Comparison of ENCODE assay signal across 8 cellular contexts in genomic region chr21:5022748-5023147, GRCh38.
DNase-seq lines count a peak whose midpoint lies in the region; ATAC-seq and TF ChIP-seq lines count a peak whose summit lies in the region.
"Not testable (repeated sequence)": the region's sequence is repeated elsewhere in the genome, so short reads cannot be mapped to it uniquely, and the experiment has no call there.

No MANE protein-coding gene starts in this region.

- H3K4me3 Mint-ChIP-seq in WTC11, result not testable (repeated sequence)

- not testable (repeated sequence) for H3K4me3 ChIP-seq in HCT116 (replicated peaks in 1 of 2; ENCODE audit: low read depth in 1 of 2, low read length in 2 of 2); gastroesophageal sphincter; right cardiac atrium (ENCODE audit: low read length); mucosa of descending colon; upper lobe of right lung

- not testable (repeated sequence) for H3K36me3 Mint-ChIP-seq in WTC11

- not testable (repeated sequence) for H3K9me2 ChIP-seq in HCT116 (ENCODE audit: insufficient read depth)

- not testable (repeated sequence) for H3K27me3 Mint-ChIP-seq in WTC11 (ENCODE audit: low read depth)

- not testable (repeated sequence) for H3K27ac ChIP-seq in HCT116 (ENCODE audit: low read depth, low read length); gastroesophageal sphincter; right cardiac atrium (ENCODE audit: low read length); upper lobe of right lung

- TF ChIP-seq EP300 in gastroesophageal sphincter (IDR thresholded peaks at IDR 0.05), result not testable (repeated sequence)

- CTCF ChIA-PET in HCT116 (lab: Charles Lee); WTC11 (lab: Charles Lee): not testable (repeated sequence)

- intact Hi-C loops in HCT116 (cut with micrococcal nuclease); right cardiac atrium (cut with DNase I); mucosa of descending colon (cut with DNase I, micrococcal nuclease); upper lobe of right lung (cut with DNase I): not testable (repeated sequence)

- RAD21 ChIA-PET in HCT116 (lab: Charles Lee; ENCODE audit: low non-redundant PET in 1 of 2, low total read pairs in 2 of 2, uncharacterized antibody in 2 of 2, unreplicated experiment in 2 of 2), result not testable (repeated sequence)

- not testable (repeated sequence) for TF ChIP-seq CTCF in HCT116 (IDR thresholded peaks at IDR 0.05 in 2 of 3, conservative IDR thresholded peaks at IDR 0.05 in 1 of 3; ENCODE audit: borderline replicate concordance in 1 of 3, insufficient read depth in 1 of 3, low read depth in 2 of 3, low read length in 2 of 3); WTC11 (IDR thresholded peaks at IDR 0.05); gastroesophageal sphincter (IDR thresholded peaks at IDR 0.05); mucosa of descending colon (IDR thresholded peaks at IDR 0.05); upper lobe of right lung (IDR thresholded peaks at IDR 0.05)

- not testable (repeated sequence) for H3K9me3 Mint-ChIP-seq in WTC11

- H3K4me1 Mint-ChIP-seq in WTC11, result not testable (repeated sequence)

- TF ChIP-seq POLR2A in HCT116 (IDR thresholded peaks at IDR 0.05; ENCODE audit: borderline replicate concordance, extremely low read depth, insufficient read depth, insufficient read length); gastroesophageal sphincter (IDR thresholded peaks at IDR 0.05): not testable (repeated sequence)

- POLR2A ChIA-PET in HCT116 (lab: Charles Lee); WTC11 (lab: Charles Lee): not testable (repeated sequence)

- TF ChIP-seq RAD21 in HCT116 (IDR thresholded peaks at IDR 0.05; ENCODE audit: low read depth), result not testable (repeated sequence)

- H2AFZ ChIP-seq in HCT116 (ENCODE audit: low read depth, low read length, poor library complexity, severe bottlenecking), result not testable (repeated sequence)

- no CpG with 5 or more reads among the region's 45 CpGs for WGBS in gastroesophageal sphincter (ENCODE audit: low coverage in 1 of 2), 2 donors
- no CpG with 5 or more reads among the region's 45 CpGs for WGBS in right cardiac atrium

- not testable (repeated sequence) for H3K4me2 ChIP-seq in HCT116 (ENCODE audit: low read length)

- H3K27me3 ChIP-seq in HCT116 (ENCODE audit: insufficient read depth, low read length); gastroesophageal sphincter; right cardiac atrium (ENCODE audit: control insufficient read depth, insufficient read depth); upper lobe of right lung: not testable (repeated sequence)

- H3K79me2 ChIP-seq in HCT116 (ENCODE audit: insufficient read depth, low read length), result not testable (repeated sequence)

- H3K27ac Mint-ChIP-seq in WTC11, result not testable (repeated sequence)

- peak; percentile 10 for ATAC-seq in GM18907 (IDR thresholded peaks at IDR 0.05; ENCODE audit: unreplicated experiment)
- ATAC-seq in HCT116, result peak; percentile 69
- ATAC-seq in HG03280 (IDR thresholded peaks at IDR 0.05; ENCODE audit: unreplicated experiment), result peak; percentile 5
- ATAC-seq in WTC11, result peak; percentile 5
- ATAC-seq in gastroesophageal sphincter, result peak; percentile 59
- peak; percentile 43 to 59 for ATAC-seq in right cardiac atrium
- peak; percentile 50 for ATAC-seq in mucosa of descending colon
- ATAC-seq in upper lobe of right lung, result peak; percentile 78

- not testable (repeated sequence) for H3K36me3 ChIP-seq in HCT116 (ENCODE audit: control insufficient read depth in 1 of 2, insufficient read depth in 2 of 2, low read length in 2 of 2); gastroesophageal sphincter; mucosa of descending colon (ENCODE audit: low read depth); upper lobe of right lung

- H3K9me3 ChIP-seq in HCT116 (ENCODE audit: control insufficient read depth in 1 of 2, insufficient read depth in 1 of 2, low read depth in 1 of 2, low read length in 2 of 2); gastroesophageal sphincter; right cardiac atrium (ENCODE audit: control insufficient read depth, low read length); mucosa of descending colon; upper lobe of right lung: not testable (repeated sequence)

- H3K9ac ChIP-seq in HCT116 (ENCODE audit: low read length), result not testable (repeated sequence)

- DNase-seq in HCT116 (ENCODE audit: low read depth, low spot score); WTC11 (ENCODE audit: low spot score); right cardiac atrium; mucosa of descending colon; upper lobe of right lung: not testable (repeated sequence)

- not testable (repeated sequence) for H4K20me1 ChIP-seq in HCT116 (ENCODE audit: insufficient read depth)

- not testable (repeated sequence) for H3K4me1 ChIP-seq in HCT116 (ENCODE audit: control insufficient read depth in 1 of 2, insufficient read depth in 2 of 2, low read length in 2 of 2); gastroesophageal sphincter; right cardiac atrium (ENCODE audit: control insufficient read depth, insufficient read depth, low read length); mucosa of descending colon (ENCODE audit: low read depth); upper lobe of right lung

- BruUV-seq in HCT116 (replicated peaks; lab: Mats Ljungman, UMichigan), result not testable (repeated sequence)

Comparison
In these comparisons a context has a peak if more than half of its experiments do, and no peak if none do; other contexts are left out.
1. ATAC-seq: peak in every context shown above with its lines; median percentile 78 in upper lobe of right lung; 69 in HCT116; 59 in gastroesophageal sphincter; 51 in right cardiac atrium; 50 in mucosa of descending colon; 10 in GM18907; 5 in HG03280; 5 in WTC11.